ENCODE assay signal across 24 cellular contexts in genomic region chr16:72800524-72800923, GRCh38.
"Had no signal": no experiment of that assay in that cellular context is flagged by ENCODE, and none has a peak within 500 bp of the region (broad histone marks: within the 10 kb centered on the region; RNA-seq: fewer than 3 reads in every experiment).

No MANE protein-coding gene starts in this region.

- H3K9me3 ChIP-seq: adrenal gland, ascending aorta, left lung, spleen, tibial artery had no signal

- ATAC-seq: activated T-cell treated with anti-CD3 and anti-CD28 coated beads, Interleukin-2, amount 50 U/mL, for 4 hours; left lung; naive thymus-derived CD8-positive, alpha-beta T cell; stimulated activated naive CD8-positive, alpha-beta T cell treated with anti-CD3 and anti-CD28 coated beads, Interleukin-15, Interleukin-2, amounts not matched to agents 100 U/mL and 50 U/mL, for 24 hours had no signal

- H3K27me3 Mint-ChIP-seq: activated naive CD8-positive, alpha-beta T cell had no signal

- H3K4me3 ChIP-seq: adrenal gland, ascending aorta, cardiac muscle cell, hepatocyte, left lung, lung, spleen, tibial artery had no signal

- DNase-seq: activated CD4-positive, alpha-beta T cell treated with anti-CD3 and anti-CD28 coated beads for 4 hours; activated CD4-positive, alpha-beta T cell treated with anti-CD3 and anti-CD28 coated beads, Interleukin-2, amount 50 U/mL, for 48 hours; activated CD4-positive, CD25-positive, alpha-beta regulatory T cell; activated CD8-positive, alpha-beta memory T cell treated with anti-CD3 and anti-CD28 coated beads, Interleukin-2, amount 50 U/mL, for 48 hours; activated naive CD4-positive, alpha-beta T cell; activated T-cell treated with anti-CD3 and anti-CD28 coated beads, Interleukin-2, amount 50 U/mL, for 4 hours; adrenal gland; erythroblast; glutamatergic neuron; immature natural killer cell; kidney glomerular epithelial cell; left lung; naive thymus-derived CD8-positive, alpha-beta T cell; spleen; stimulated activated CD4-positive, alpha-beta T cell treated with anti-CD3 and anti-CD28 coated beads, Interleukin-4, amount 100 ng/mL, for 24 hours; stimulated activated naive CD8-positive, alpha-beta T cell treated with anti-CD3 and anti-CD28 coated beads, Interleukin-15, Interleukin-2, amounts not matched to agents 100 U/mL and 50 U/mL, for 24 hours; substantia nigra; tibial artery had no signal

- H3K9me3 Mint-ChIP-seq: activated T-cell treated with anti-CD3 and anti-CD28 coated beads, Interleukin-2, amount 50 U/mL, for 4 hours; activated T-helper 2 cell treated with anti-CD3 and anti-CD28 coated beads, Interferon-gamma antibody, Interleukin-2, Interleukin-4, amounts not matched to agents 10 μg/mL and 5 μg/mL and 100 μg/mL, durations not matched to agents 14 hours and 24 hours and 36 hours had no signal

- H3K27ac ChIP-seq: adrenal gland, cardiac muscle cell, hepatocyte, left lung, spleen had no signal

- H3K27me3 ChIP-seq: adrenal gland, ascending aorta, cardiac muscle cell, hepatocyte, left lung, spleen, tibial artery had no signal

- H3K4me3 Mint-ChIP-seq: activated naive CD8-positive, alpha-beta T cell; activated T-cell treated with anti-CD3 and anti-CD28 coated beads, Interleukin-2, amount 50 U/mL, for 4 hours; immature natural killer cell; naive thymus-derived CD8-positive, alpha-beta T cell had no signal

- H3K4me1 Mint-ChIP-seq: immature natural killer cell had no signal

- H3K27ac Mint-ChIP-seq: activated naive CD8-positive, alpha-beta T cell; activated T-helper 2 cell treated with anti-CD3 and anti-CD28 coated beads, Interferon-gamma antibody, Interleukin-2, Interleukin-4, amounts not matched to agents 10 μg/mL and 5 μg/mL and 100 μg/mL, durations not matched to agents 14 hours and 24 hours and 36 hours; immature natural killer cell; naive thymus-derived CD8-positive, alpha-beta T cell had no signal
